1 cellular context compared by ENCODE assay signal in genomic region chr1:40478276-40478675, GRCh38.
TF ChIP-seq lines count a peak whose summit lies in the region.

No MANE protein-coding gene starts in this region.

TF ChIP-seq in H1, 55 proteins besides CTCF, POLR2A, EP300 and RAD21:
- TF ChIP-seq FOSL1 (IDR thresholded peaks at IDR 0.05; ENCODE audit: insufficient read depth, low read depth, low read length) (no peak), CHD7 (IDR thresholded peaks at IDR 0.05; ENCODE audit: insufficient replicate concordance, low read length) (no peak), JUN (IDR thresholded peaks at IDR 0.05; ENCODE audit: low read depth, low read length) (no peak), CHD2 (IDR thresholded peaks at IDR 0.05; ENCODE audit: low read length) (no peak), TBP (IDR thresholded peaks at IDR 0.05; ENCODE audit: low read depth, low read length) (no peak), SAP30 (IDR thresholded peaks at IDR 0.05; ENCODE audit: insufficient read depth, insufficient replicate concordance, low read length) (no peak), RXRA (IDR thresholded peaks at IDR 0.05; ENCODE audit: insufficient read depth, low read depth, low read length) (no peak), TAF1 (IDR thresholded peaks at IDR 0.05; ENCODE audit: low read depth, low read length) (no peak), ATF2 (IDR thresholded peaks at IDR 0.05; ENCODE audit: low read length) (no peak), CREB1 (IDR thresholded peaks at IDR 0.05) (no peak), MAX (IDR thresholded peaks at IDR 0.05) (no peak), EZH2 (IDR thresholded peaks at IDR 0.05; ENCODE audit: low read depth, low read length, severe bottlenecking) (no peak), GTF2F1 (IDR thresholded peaks at IDR 0.05; ENCODE audit: borderline replicate concordance, low read depth, low read length) (no peak), NANOG (IDR thresholded peaks at IDR 0.05; ENCODE audit: insufficient read depth, low read depth, low read length, poor library complexity, severe bottlenecking) (no peak), POU5F1 (IDR thresholded peaks at IDR 0.05; ENCODE audit: low read depth, low read length) (no peak), RBBP5 (IDR thresholded peaks at IDR 0.05; ENCODE audit: borderline replicate concordance, low read depth, low read length) (no peak), CBX8 (IDR thresholded peaks at IDR 0.05; ENCODE audit: borderline replicate concordance, low read depth, low read length) (no peak)
